8 cellular contexts compared by ENCODE assay signal in genomic region chr13:27621366-27622101, GRCh38. TPM values are rescaled to one million over a fixed set of nuclear protein-coding genes. Genes with fewer than 3 reads are reported as not detected.
DNase-seq lines count a peak whose midpoint lies in the region; ATAC-seq, FAIRE-seq and TF ChIP-seq lines count a peak whose summit lies in the region.

Gene POLR1D, plus strand, starts transcription at chr13:27621892. Its CDS starts 92 bp downstream, at chr13:27621984.

- in situ Hi-C loops in GM13976 (cut with MboI; ENCODE audit: low sequenced_read_pairs, unreplicated experiment), result no loop called here

- H3K9me3 ChIP-seq in psoas muscle, result no peaks in the 10 kb centered on the region

- TF ChIP-seq CTCF in GM13976 (IDR thresholded peaks at IDR 0.05; ENCODE audit: borderline replicate concordance, control extremely low read depth, extremely low read depth, insufficient read depth, missing control alignments) (no peak), psoas muscle (IDR thresholded peaks at IDR 0.05) (no peak)

- intact Hi-C loops in left ventricle myocardium superior (cut with micrococcal nuclease), result no loop called here
- intact Hi-C loops in psoas muscle (cut with DNase I), result loop anchor here (5.0 to 10.0 kb wide), 3 partner anchors 46 to 197 kb away; partner anchors contain the start of genes GTF3A (in 1 of the 2) and MTIF3 (in 1 of the 2)

- DNase-seq in GM13976 (ENCODE audit: low spot score) (peak; percentile 93), NCI-H128 (lab: John Stamatoyannopoulos, UW; ENCODE audit: unreplicated experiment) (peak; percentile 62), T-helper 2 cell (peak; percentile 66 to 90 (median 79)), amygdala (lab: John Stamatoyannopoulos, UW) (peak in 53 of 56 donors; percentile 6 to 82 (median 54)), left ventricle myocardium superior (peak; percentile 89), psoas muscle (peak; percentile 77 to 88), urothelium cell line (ENCODE audit: low spot score) (peak; percentile 87)

- H3K36me3 ChIP-seq in psoas muscle (ENCODE audit: insufficient read depth in 1 of 2, low read depth in 1 of 2), result peaks cover 3 to 23% of the 10 kb centered on the region in 2 donors

- 0% methylated on average over 46 to 71 of the region's 71 CpGs for WGBS in psoas muscle, 3 donors

- H3K4me1 ChIP-seq in psoas muscle, result peaks cover 32% of the 10 kb centered on the region

- peak within 1 kb of the TSS; percentile 98 for H3K27ac ChIP-seq in psoas muscle

- peak within 1 kb of the TSS; percentile 96 for H3K4me3 ChIP-seq in psoas muscle

- FAIRE-seq in urothelium cell line (lab: Jason Lieb, UNC), result no peak

- ATAC-seq in HG02642 (IDR thresholded peaks at IDR 0.05; ENCODE audit: poor library complexity, unreplicated experiment) (peak; percentile 66), left ventricle myocardium superior (peak; percentile 85), psoas muscle (peak; percentile 79 to 81 (median 79))

- H3K27me3 ChIP-seq in psoas muscle (ENCODE audit: insufficient read depth in 3 of 3, low read length in 2 of 3), result no peaks in the 10 kb centered on the region

RNA-seq across cellular contexts. Expression of gene POLR1D, which starts in this region (rescaled TPM):
- total RNA-seq in left ventricle myocardium superior (97.4 TPM), psoas muscle (100 to 1,000 TPM in 3 of 4 donors, 10 to 100 TPM in 1; 92.5 to 128 (median 110) TPM)
- 100 to 1,000 TPM; 112 to 205 (median 163) TPM for polyA plus RNA-seq in psoas muscle

Comparison
In these comparisons a context has a peak if more than half of its experiments do, and no peak if none do; other contexts are left out.
1. Peak in every context shown above with its lines: DNase-seq, ATAC-seq, H3K4me3 ChIP-seq and H3K27ac ChIP-seq.